12 cellular contexts compared by ENCODE assay signal in genomic region chr7:128833939-128834310, GRCh38. TPM values are rescaled to one million over a fixed set of nuclear protein-coding genes. Genes with fewer than 3 reads are reported as not detected.
A peak's percentile ranks its signal among the peaks of the same experiment; 100 is the strongest.
DNase-seq lines count a peak whose midpoint lies in the region; ATAC-seq and TF ChIP-seq lines count a peak whose summit lies in the region.
"Had no signal": no experiment of that assay in that cellular context is flagged by ENCODE, and none has a peak within 500 bp of the region (broad histone marks: within the 10 kb centered on the region; RNA-seq: fewer than 3 reads in every experiment).

No MANE protein-coding gene starts in this region.

- no peaks in the 10 kb centered on the region for H4K20me1 ChIP-seq in GM23248 (ENCODE audit: insufficient read depth)

- no peak overlapping the region for H2AFZ ChIP-seq in GM23248

- H3K36me3 ChIP-seq in GM23248 (ENCODE audit: low read depth) (peaks cover 32% of the 10 kb centered on the region; the same call in 1 of the 2 replicates), gastrocnemius medialis (peaks cover 0 to 47% of the 10 kb centered on the region in 2 donors)

- H3K9me3 Mint-ChIP-seq in activated CD4-positive, alpha-beta memory T cell treated with anti-CD3 and anti-CD28 coated beads, Interleukin-2, amount 10 ng/mL, durations not matched to agents 7 days and 5 days, result no peaks in the 10 kb centered on the region
- H3K9me3 Mint-ChIP-seq: CD4-positive, alpha-beta T cell; central memory CD8-positive, alpha-beta T cell had no signal

- no peaks in the 10 kb centered on the region for H3K27me3 ChIP-seq in GM23248 (replicated peaks; ENCODE audit: insufficient read depth)
- peaks cover 54% of the 10 kb centered on the region for H3K27me3 ChIP-seq in foreskin keratinocyte
- H3K27me3 ChIP-seq in gastrocnemius medialis, result no peaks in the 10 kb centered on the region

- peak overlapping the region; percentile 93 for H3K4me2 ChIP-seq in GM23248 (ENCODE audit: unreplicated experiment)

- H3K9me2 ChIP-seq in GM23248 (ENCODE audit: insufficient read depth), result no peaks in the 10 kb centered on the region

- H3K4me3 ChIP-seq in GM23248, result peak overlapping the region; percentile 99
- H3K4me3 ChIP-seq in gastrocnemius medialis, result peak overlapping the region; percentile 69 to 92 (median 84)

- peaks cover 8% of the 10 kb centered on the region for H3K4me1 Mint-ChIP-seq in activated CD4-positive, alpha-beta memory T cell treated with anti-CD3 and anti-CD28 coated beads, Interleukin-2, amount 10 ng/mL, durations not matched to agents 7 days and 5 days

- intact Hi-C loops in gastrocnemius medialis (cut with DNase I; ENCODE audit: low total_unique reads), result loop anchor here (5.0 kb wide), 1 partner anchor 97 kb away; the partner anchor contains the start of gene CALU

- ATAC-seq in foreskin keratinocyte, result peak; percentile 2
- no peak for ATAC-seq in gastrocnemius medialis

- H3K9me3 ChIP-seq in GM23248 (ENCODE audit: low read depth) (no peaks in the 10 kb centered on the region), gastrocnemius medialis (no peaks in the 10 kb centered on the region)

- peaks cover 30% of the 10 kb centered on the region for H3K27me3 Mint-ChIP-seq in activated CD4-positive, alpha-beta memory T cell treated with anti-CD3 and anti-CD28 coated beads, Interleukin-2, amount 10 ng/mL, durations not matched to agents 7 days and 5 days

- H3K4me1 ChIP-seq in GM23248 (ENCODE audit: insufficient read depth), result peaks cover 28% of the 10 kb centered on the region
- no peaks in the 10 kb centered on the region for H3K4me1 ChIP-seq in foreskin keratinocyte
- H3K4me1 ChIP-seq in gastrocnemius medialis, result peaks cover 61 to 89% of the 10 kb centered on the region in 2 donors

- TF ChIP-seq POLR2A in gastrocnemius medialis (IDR thresholded peaks at IDR 0.05), result no peak

- POLR2A ChIA-PET in activated CD4-positive, alpha-beta memory T cell treated with anti-CD3 and anti-CD28 coated beads, Interleukin-2, amount 10 ng/mL, durations not matched to agents 7 days and 5 days (lab: Charles Lee), result no interaction called here

- H3K9ac ChIP-seq in GM23248, result peak overlapping the region; percentile 92

- TF ChIP-seq CTCF in foreskin keratinocyte (conservative IDR thresholded peaks at IDR 0.05) (no peak), gastrocnemius medialis (IDR thresholded peaks at IDR 0.05 in 4 of 5, conservative IDR thresholded peaks at IDR 0.05 in 1 of 5) (no peak)

- H3K79me2 ChIP-seq in GM23248 (ENCODE audit: insufficient read depth), result peaks cover 76% of the 10 kb centered on the region

- in situ Hi-C loops in GM23248 (cut with MboI) (no loop called here), gastrocnemius medialis (cut with MboI; ENCODE audit: low sequenced_read_pairs in 4 of 4) (no loop called here)

- no peak overlapping the region for H3K27ac Mint-ChIP-seq in activated CD4-positive, alpha-beta memory T cell treated with anti-CD3 and anti-CD28 coated beads, Interleukin-2, amount 10 ng/mL, durations not matched to agents 7 days and 5 days
- H3K27ac Mint-ChIP-seq: CD4-positive, alpha-beta T cell had no signal

- no peak overlapping the region for H3K4me3 Mint-ChIP-seq in activated CD4-positive, alpha-beta memory T cell treated with anti-CD3 and anti-CD28 coated beads, Interleukin-2, amount 10 ng/mL, durations not matched to agents 7 days and 5 days
- H3K4me3 Mint-ChIP-seq: CD4-positive, alpha-beta T cell; central memory CD8-positive, alpha-beta T cell had no signal

- H3K36me3 Mint-ChIP-seq in activated CD4-positive, alpha-beta memory T cell treated with anti-CD3 and anti-CD28 coated beads, Interleukin-2, amount 10 ng/mL, durations not matched to agents 7 days and 5 days (ENCODE audit: low read depth), result no peaks in the 10 kb centered on the region

- CTCF ChIA-PET in activated CD4-positive, alpha-beta memory T cell treated with anti-CD3 and anti-CD28 coated beads, Interleukin-2, amount 10 ng/mL, durations not matched to agents 7 days and 5 days (lab: Charles Lee), result no interaction called here

- DNase-seq in GM23248 (peak; percentile 80), foreskin keratinocyte (no peak), gastrocnemius medialis (no peak), NCI-H1930 (lab: John Stamatoyannopoulos, UW) (no peak), Kasumi-1 (lab: John Stamatoyannopoulos, UW) (no peak)
- no peak for DNase-seq in activated CD4-positive, alpha-beta memory T cell treated with anti-CD3 and anti-CD28 coated beads, Interleukin-2, amount 10 ng/mL, durations not matched to agents 7 days and 5 days
- DNase-seq in effector CD4-positive, alpha-beta T cell, result no peak
- DNase-seq: activated T-cell treated with anti-CD3 and anti-CD28 coated beads, Interleukin-2, amount 50 U/mL, for 48 hours; CD4-positive, alpha-beta T cell had no signal

- peaks cover 48% of the 10 kb centered on the region for H3F3A ChIP-seq in GM23248 (ENCODE audit: insufficient read depth)

- WGBS in GM23248 (ENCODE audit: low coverage in 1 of 2, low lambda C conversion rate in 2 of 2, missing lambda C conversion rate in 2 of 2), 2 experiments, result 6 to 18% methylated on average over 1 to 3 of the region's 3 CpGs

- H3K27ac ChIP-seq in GM23248, result peak overlapping the region; percentile 90
- peak overlapping the region; percentile 97 for H3K27ac ChIP-seq in angular gyrus (ENCODE audit: low read depth, low read length)
- H3K27ac ChIP-seq in foreskin keratinocyte, result no peak overlapping the region
- peak overlapping the region; percentile 92 to 99 (median 98) for H3K27ac ChIP-seq in gastrocnemius medialis

RNA-seq across cellular contexts. Expression of gene FLNC, which starts 3.7 kb away (rescaled TPM):
- total RNA-seq in GM23248 (2014; rRNA removed; shearing (Covaris generic)), result 304 and 353 TPM in 2 replicates
- 74.0 and 75.1 TPM in 2 replicates for polyA plus RNA-seq in GM23248 (2016; fragmentation: Nextera tagmentation; extraction: Ambion mirVana)
- total RNA-seq in foreskin keratinocyte, result 0.61 and 1.2 TPM in 2 replicates
- 0.20 and 0.38 TPM in 2 replicates for polyA plus RNA-seq in foreskin keratinocyte
- total RNA-seq in gastrocnemius medialis, result 1,000 to 10,000 TPM; 1,071 to 4,398 (median 2,381) TPM
- total RNA-seq in activated CD4-positive, alpha-beta memory T cell treated with anti-CD3 and anti-CD28 coated beads, Interleukin-2, amount 10 ng/mL, durations not matched to agents 7 days and 5 days, result not detected

RNA-seq across cellular contexts. Expression of gene ATP6V1F, which starts 28.7 kb away (rescaled TPM):
- total RNA-seq in GM23248 (2014; rRNA removed; shearing (Covaris generic)), result 96.5 and 124 TPM in 2 replicates
- polyA plus RNA-seq in GM23248 (2016; fragmentation: Nextera tagmentation; extraction: Ambion mirVana), result 243 and 264 TPM in 2 replicates
- 126 and 133 TPM in 2 replicates for total RNA-seq in foreskin keratinocyte
- polyA plus RNA-seq in foreskin keratinocyte, result 266 and 275 TPM in 2 replicates
- total RNA-seq in gastrocnemius medialis, result 10 to 100 TPM; 79.3 to 99.2 (median 82.3) TPM
- total RNA-seq in activated CD4-positive, alpha-beta memory T cell treated with anti-CD3 and anti-CD28 coated beads, Interleukin-2, amount 10 ng/mL, durations not matched to agents 7 days and 5 days, result 100 to 1,000 TPM; 124 to 140 TPM

RNA-seq across cellular contexts. Expression of gene CCDC136, which starts 42.2 kb away (rescaled TPM):
- total RNA-seq in GM23248 (2014; rRNA removed; shearing (Covaris generic)), result 3.1 and 3.8 TPM in 2 replicates
- polyA plus RNA-seq in GM23248 (2016; fragmentation: Nextera tagmentation; extraction: Ambion mirVana), result 2.8 and 3.9 TPM in 2 replicates
- total RNA-seq in foreskin keratinocyte, result 2.3 and 2.4 TPM in 2 replicates
- 1.6 and 1.9 TPM in 2 replicates for polyA plus RNA-seq in foreskin keratinocyte
- total RNA-seq in gastrocnemius medialis, result 10 to 100 TPM in 2 of 4 donors, 1 to 10 TPM in 1, under 1 TPM in 1; 0.61 to 15.8 (median 9.3) TPM
- 1 to 10 TPM; 4.8 to 5.3 TPM for total RNA-seq in activated CD4-positive, alpha-beta memory T cell treated with anti-CD3 and anti-CD28 coated beads, Interleukin-2, amount 10 ng/mL, durations not matched to agents 7 days and 5 days

RNA-seq across cellular contexts. Expression of gene OPN1SW, which starts 58.3 kb away (rescaled TPM):
- total RNA-seq in GM23248 (2014; rRNA removed; shearing (Covaris generic)), result not detected in 2 replicates
- polyA plus RNA-seq in GM23248 (2016; fragmentation: Nextera tagmentation; extraction: Ambion mirVana) (2.2 and 2.6 TPM in 2 replicates), foreskin keratinocyte (not detected in 2 replicates)
- total RNA-seq in foreskin keratinocyte (not detected in 2 replicates), gastrocnemius medialis (not detected)
- not detected for total RNA-seq in activated CD4-positive, alpha-beta memory T cell treated with anti-CD3 and anti-CD28 coated beads, Interleukin-2, amount 10 ng/mL, durations not matched to agents 7 days and 5 days
- total RNA-seq: CD4-positive, alpha-beta T cell; OCI-LY7 had no signal

Comparison
In these comparisons a context has a peak if more than half of its experiments do, and no peak if none do; other contexts are left out.
1. RNA of gene FLNC, which starts 3.7 kb away (total RNA-seq): 1,071 to 4,398 TPM in gastrocnemius medialis and 304 to 353 TPM in GM23248; 0.61 to 1.2 TPM in foreskin keratinocyte and not detected in activated CD4-positive, alpha-beta memory T cell treated with anti-CD3 and anti-CD28 coated beads, Interleukin-2, amount 10 ng/mL, durations not matched to agents 7 days and 5 days; every median in the first group is over 100 times any median in the second.